In the genomic region with DNA sequence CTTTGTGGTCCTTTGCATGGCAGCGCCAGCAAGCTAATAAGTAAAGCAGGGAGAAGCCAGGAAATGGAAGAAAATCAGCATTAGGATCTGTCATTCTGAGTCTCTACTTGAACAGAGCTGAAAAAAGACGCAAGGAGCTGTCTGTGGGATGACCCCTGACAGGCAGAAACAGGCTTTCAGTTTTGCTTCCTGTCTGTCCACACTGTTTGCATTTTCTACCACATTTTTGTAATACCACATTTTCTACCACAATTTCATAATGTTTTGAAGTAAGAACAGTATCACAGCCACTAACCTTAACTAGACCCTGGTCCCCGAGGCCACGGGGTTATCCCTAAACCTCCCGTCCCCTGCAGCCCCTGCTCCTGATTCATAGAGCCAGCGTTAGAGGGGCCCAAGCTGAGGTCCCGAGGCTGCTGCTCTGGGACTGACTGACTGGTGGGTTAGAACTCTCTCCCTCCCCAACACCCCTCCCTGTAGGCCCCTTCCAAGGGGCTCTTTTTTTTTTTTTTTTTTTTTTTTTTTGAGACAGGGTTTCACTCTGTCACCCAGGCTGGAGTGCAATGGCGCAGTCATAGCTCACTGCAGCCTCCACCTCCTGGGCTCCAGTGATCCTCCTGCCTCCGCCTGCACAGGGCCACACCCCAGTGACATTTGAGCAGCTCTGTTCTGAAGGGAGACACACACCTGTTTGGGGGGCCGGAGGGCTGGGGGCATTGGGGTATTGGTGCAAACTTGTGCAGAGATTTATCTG, we compare ENCODE assay signal across 8 cellular contexts. TPM values are rescaled to one million over a fixed set of nuclear protein-coding genes. Genes with fewer than 3 reads are reported as not detected.
A peak's percentile ranks its signal among the peaks of the same experiment; 100 is the strongest.
DNase-seq lines count a peak whose midpoint lies in the region; ATAC-seq, FAIRE-seq and TF ChIP-seq lines count a peak whose summit lies in the region.

No MANE protein-coding gene starts in this region.

- H3K4me1 ChIP-seq in Karpas-422 (ENCODE audit: low read length) = peaks cover 14% of the 10 kb centered on the region

- ATAC-seq in GM21367 (IDR thresholded peaks at IDR 0.05; ENCODE audit: unreplicated experiment) (peak; percentile 57), sciatic nerve (no peak)
- ATAC-seq in stimulated activated naive CD8-positive, alpha-beta T cell treated with anti-CD3 and anti-CD28 coated beads, Interleukin-15, amount 100 ng/mL, for 72 hours = peak; percentile 88

- H3K4me3 ChIP-seq in Karpas-422 (ENCODE audit: low read length) (no peak overlapping the region), bronchial epithelial cell (ENCODE audit: low read depth, low read length) (no peak overlapping the region)

- DNase-seq in GM04503 (ENCODE audit: low read depth) (peak; percentile 45), Karpas-422 (no peak), bronchial epithelial cell (ENCODE audit: low read depth) (peak; percentile 43), H4 (ENCODE audit: low spot score) (no peak), sciatic nerve (ENCODE audit: low spot score) (no peak), DMS79 (lab: John Stamatoyannopoulos, UW) (no peak)
- DNase-seq in stimulated activated naive CD8-positive, alpha-beta T cell treated with anti-CD3 and anti-CD28 coated beads, Interleukin-15, amount 100 ng/mL, for 72 hours = peak; percentile 72 to 86

- H3K27ac ChIP-seq in Karpas-422 (ENCODE audit: low read length) = no peak overlapping the region

- H3K36me3 ChIP-seq in Karpas-422 (ENCODE audit: insufficient read depth, low read length) (no peaks in the 10 kb centered on the region), bronchial epithelial cell (ENCODE audit: control insufficient read depth, insufficient read depth, low read length) (no peaks in the 10 kb centered on the region)

- no peaks in the 10 kb centered on the region for H4K20me1 ChIP-seq in Karpas-422 (ENCODE audit: insufficient read depth, low read depth, low read length)

- no peak for FAIRE-seq in bronchial epithelial cell (lab: Jason Lieb, UNC)

- H3K9me3 ChIP-seq in Karpas-422 (ENCODE audit: low read length) = no peaks in the 10 kb centered on the region

- peaks cover 19% of the 10 kb centered on the region for H3K27me3 Mint-ChIP-seq in stimulated activated naive CD8-positive, alpha-beta T cell treated with anti-CD3 and anti-CD28 coated beads, Interleukin-15, amount 100 ng/mL, for 72 hours

- H3K9me3 Mint-ChIP-seq in stimulated activated naive CD8-positive, alpha-beta T cell treated with anti-CD3 and anti-CD28 coated beads, Interleukin-15, amount 100 ng/mL, for 72 hours = no peaks in the 10 kb centered on the region

- no peak for TF ChIP-seq CTCF in bronchial epithelial cell (IDR thresholded peaks at IDR 0.05; ENCODE audit: insufficient read depth, low read length, severe bottlenecking)

- peak overlapping the region; percentile 74 to 75 for H3K4me3 Mint-ChIP-seq in stimulated activated naive CD8-positive, alpha-beta T cell treated with anti-CD3 and anti-CD28 coated beads, Interleukin-15, amount 100 ng/mL, for 72 hours

- peak overlapping the region; percentile 65; the same call in 1 of the 2 replicates for H2AFZ ChIP-seq in Karpas-422 (ENCODE audit: low read length)

- no peaks in the 10 kb centered on the region for H3K27me3 ChIP-seq in Karpas-422 (ENCODE audit: low read length)
- no peaks in the 10 kb centered on the region for H3K27me3 ChIP-seq in bronchial epithelial cell (ENCODE audit: control insufficient read depth, insufficient read depth, low read length)

- no peaks in the 10 kb centered on the region for H3K79me2 ChIP-seq in Karpas-422 (ENCODE audit: low read length)

- H3K9ac ChIP-seq in Karpas-422 (ENCODE audit: low read length) = peak overlapping the region; percentile 42

- H3K27ac Mint-ChIP-seq in stimulated activated naive CD8-positive, alpha-beta T cell treated with anti-CD3 and anti-CD28 coated beads, Interleukin-15, amount 100 ng/mL, for 72 hours = peak overlapping the region; percentile 36 to 57

- no peaks in the 10 kb centered on the region for H3K9me2 ChIP-seq in Karpas-422 (replicated peaks; ENCODE audit: insufficient read depth, low read length)

- intact Hi-C loops in sciatic nerve (cut with DNase I) = no loop called here

- peaks cover 65% of the 10 kb centered on the region for H3K4me1 Mint-ChIP-seq in stimulated activated naive CD8-positive, alpha-beta T cell treated with anti-CD3 and anti-CD28 coated beads, Interleukin-15, amount 100 ng/mL, for 72 hours

- H3K4me2 ChIP-seq in Karpas-422 (ENCODE audit: low read depth, low read length, poor library complexity, severe bottlenecking) = peak overlapping the region; percentile 14

RNA-seq across cellular contexts. Expression of a gene that starts 4.0 kb away (rescaled TPM):
- total RNA-seq in Karpas-422 (2014; rRNA removed; shearing (Covaris generic); ENCODE audit: low replicate concordance) = not detected in 2 replicates
- total RNA-seq in bronchial epithelial cell (2.1 and 28.8 TPM in 2 replicates), sciatic nerve (11.3 TPM)
- 0.64 TPM in 1 of 2 replicates, not detected in the other for total RNA-seq in H4 (2014; rRNA removed; shearing (Covaris generic))

RNA-seq across cellular contexts. Expression of a gene that starts 8.1 kb away (rescaled TPM):
- 20.1 and 62.6 TPM in 2 replicates for total RNA-seq in Karpas-422 (2014; rRNA removed; shearing (Covaris generic); ENCODE audit: low replicate concordance)
- 10.0 and 11.5 TPM in 2 replicates for total RNA-seq in bronchial epithelial cell
- total RNA-seq in H4 (2014; rRNA removed; shearing (Covaris generic)) = 32.0 and 41.3 TPM in 2 replicates
- 46.6 TPM for total RNA-seq in sciatic nerve

RNA-seq across cellular contexts. Expression of a gene that starts 17.6 kb away (rescaled TPM):
- total RNA-seq in Karpas-422 (2014; rRNA removed; shearing (Covaris generic); ENCODE audit: low replicate concordance) = not detected in 2 replicates
- not detected in 2 replicates for total RNA-seq in bronchial epithelial cell
- not detected in 2 replicates for total RNA-seq in H4 (2014; rRNA removed; shearing (Covaris generic))
- total RNA-seq in sciatic nerve = 4.1 TPM

RNA-seq across cellular contexts. Expression of a gene that starts 23.1 kb away (rescaled TPM):
- not detected in 2 replicates for total RNA-seq in Karpas-422 (2014; rRNA removed; shearing (Covaris generic); ENCODE audit: low replicate concordance)
- total RNA-seq in bronchial epithelial cell = 0.26 TPM in 2 replicates
- not detected in 2 replicates for total RNA-seq in H4 (2014; rRNA removed; shearing (Covaris generic))
- 1,668 TPM for total RNA-seq in sciatic nerve

RNA-seq across cellular contexts. Expression of a gene that starts 27.7 kb away (rescaled TPM):
- 2.4 and 6.4 TPM in 2 replicates for total RNA-seq in Karpas-422 (2014; rRNA removed; shearing (Covaris generic); ENCODE audit: low replicate concordance)
- total RNA-seq in bronchial epithelial cell (5.5 and 9.9 TPM in 2 replicates), sciatic nerve (298 TPM)
- 4.9 and 22.4 TPM in 2 replicates for total RNA-seq in H4 (2014; rRNA removed; shearing (Covaris generic))

Comparison
In these comparisons a context has a peak if more than half of its experiments do, and no peak if none do; other contexts are left out.
1. DNase-seq: peak in GM04503 (single experiment), bronchial epithelial cell (single experiment) and stimulated activated naive CD8-positive, alpha-beta T cell treated with anti-CD3 and anti-CD28 coated beads, Interleukin-15, amount 100 ng/mL, for 72 hours (2 of 2); none in Karpas-422 (single experiment), H4 (single experiment), sciatic nerve (single experiment) and DMS79 (single experiment).